1 cellular context compared by ENCODE assay signal in the genomic region with DNA sequence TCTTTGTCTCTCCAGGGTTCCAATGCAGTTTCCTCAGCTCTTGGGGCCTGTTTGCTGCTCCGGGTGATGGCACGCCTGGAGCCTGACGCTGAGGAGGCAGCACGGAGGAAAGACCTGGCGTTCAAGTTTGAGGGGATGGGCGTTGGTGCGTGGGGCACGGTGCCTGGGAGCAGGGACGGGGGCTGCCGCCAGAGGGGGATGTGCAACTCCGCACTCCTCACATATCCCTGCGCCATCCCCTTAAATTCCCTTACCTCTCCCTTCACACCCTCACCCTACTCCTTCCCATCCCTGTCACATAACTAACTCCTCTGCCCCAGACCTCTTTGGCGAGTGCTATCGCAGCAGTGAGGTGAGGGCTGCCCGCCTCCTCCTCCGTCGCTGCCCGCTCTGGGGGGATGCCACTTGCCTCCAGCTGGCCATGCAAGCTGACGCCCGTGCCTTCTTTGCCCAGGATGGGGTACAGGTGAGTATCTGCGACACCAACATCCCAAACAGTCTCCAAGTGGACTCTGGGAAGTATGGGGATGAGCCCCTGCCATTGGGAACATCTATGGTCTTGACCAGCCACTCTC.
TF ChIP-seq lines count a peak whose summit lies in the region.

No MANE protein-coding gene starts in this region.

TF ChIP-seq in H1, 55 proteins besides CTCF, POLR2A, EP300 and RAD21:
- TF ChIP-seq GTF2F1 (IDR thresholded peaks at IDR 0.05; ENCODE audit: borderline replicate concordance, low read depth, low read length) (no peak), SP1 (IDR thresholded peaks at IDR 0.05; ENCODE audit: low read depth, low read length) (no peak), EZH2 (IDR thresholded peaks at IDR 0.05; ENCODE audit: low read depth, low read length, severe bottlenecking) (no peak), BRCA1 (IDR thresholded peaks at IDR 0.05; ENCODE audit: low read depth, low read length) (no peak), SIRT6 (IDR thresholded peaks at IDR 0.05; ENCODE audit: low read length) (no peak)
